8 cellular contexts compared by ENCODE assay signal in genomic region chr11:65354265-65355012, GRCh38. TPM values are rescaled to one million over a fixed set of nuclear protein-coding genes. Genes with fewer than 3 reads are reported as not detected.
A peak's percentile ranks its signal among the peaks of the same experiment; 100 is the strongest.
DNase-seq lines count a peak whose midpoint lies in the region; ATAC-seq and TF ChIP-seq lines count a peak whose summit lies in the region.

Gene TIGD3, plus strand, starts transcription at chr11:65354751. Its CDS starts 1,058 bp downstream, at chr11:65355809.

- intact Hi-C loops in heart right ventricle (cut with DNase I): no loop called here
- intact Hi-C loops in posterior cingulate gyrus (cut with DNase I): no loop called here

- H3K27ac ChIP-seq in heart right ventricle: peak within 1 kb of the TSS in 9 of 10 donors; percentile 10 to 71 (median 55)

- H3K36me3 ChIP-seq in adipocyte (ENCODE audit: control insufficient read depth, insufficient read depth, low read length, severe bottlenecking): peaks cover 39% of the 10 kb centered on the region
- H3K36me3 ChIP-seq in heart right ventricle: peaks cover 0 to 41% (median 31%) of the 10 kb centered on the region in 9 donors

- TF ChIP-seq CTCF in GM12875 (IDR thresholded peaks at IDR 0.05; ENCODE audit: borderline replicate concordance, insufficient read depth, low read depth, low read length): no peak
- peak in 3 of 9 donors; percentile 21 to 24 (median 21) for TF ChIP-seq CTCF in heart right ventricle (IDR thresholded peaks at IDR 0.05)
- TF ChIP-seq CTCF in type B pancreatic cell (conservative IDR thresholded peaks at IDR 0.05): peak; percentile 13

- peaks cover 23% of the 10 kb centered on the region for H3K27me3 Mint-ChIP-seq in type B pancreatic cell

- H3K27me3 ChIP-seq in adipocyte (replicated peaks; ENCODE audit: control insufficient read depth, insufficient read depth, low read length) (peaks cover 12% of the 10 kb centered on the region), heart right ventricle (peaks cover 0 to 16% (median 0%) of the 10 kb centered on the region in 7 donors)

- ATAC-seq in HG02798 (IDR thresholded peaks at IDR 0.05; ENCODE audit: poor library complexity, unreplicated experiment): peak; percentile 92
- peak; percentile 85 to 97 (median 94) for ATAC-seq in heart right ventricle

- H3K9ac ChIP-seq in adipocyte (ENCODE audit: low read length): peak within 1 kb of the TSS; percentile 59

- peaks cover 14% of the 10 kb centered on the region for H3K4me1 Mint-ChIP-seq in type B pancreatic cell (ENCODE audit: unreplicated experiment)

- H3K9me3 Mint-ChIP-seq in type B pancreatic cell: no peaks in the 10 kb centered on the region

- peaks cover 3% of the 10 kb centered on the region for H3K36me3 Mint-ChIP-seq in type B pancreatic cell

- peak within 1 kb of the TSS; percentile 89 for H3K4me3 Mint-ChIP-seq in type B pancreatic cell

- DNase-seq in NCI-H1436 (lab: John Stamatoyannopoulos, UW) (peak; percentile 98), SW 1271 (lab: John Stamatoyannopoulos, UW) (peak; percentile 73 to 91), adipocyte (ENCODE audit: low read depth) (peak; percentile 99), heart right ventricle (peak; percentile 98), posterior cingulate gyrus (peak; percentile 96 to 100 (median 98)), type B pancreatic cell (ENCODE audit: extremely low spot score, unreplicated experiment) (peak; percentile 96)

- peak within 1 kb of the TSS; percentile 75 for H3K4me3 ChIP-seq in GM12875 (ENCODE audit: low read depth, low read length)
- H3K4me3 ChIP-seq in adipocyte (ENCODE audit: low read length): peak within 1 kb of the TSS; percentile 81
- H3K4me3 ChIP-seq in heart right ventricle: peak within 1 kb of the TSS; percentile 49 to 83 (median 72)

- no peaks in the 10 kb centered on the region for H3K9me3 ChIP-seq in adipocyte (ENCODE audit: control insufficient read depth, low read length)
- H3K9me3 ChIP-seq in heart right ventricle: no peaks in the 10 kb centered on the region

- 1% methylated on average over 63 to 79 of the region's 79 CpGs for WGBS in heart right ventricle, 2 donors

- peaks cover 16% of the 10 kb centered on the region for H3K4me1 ChIP-seq in adipocyte (ENCODE audit: control insufficient read depth, insufficient read depth, low read length)
- peaks cover 15 to 42% (median 28%) of the 10 kb centered on the region in 9 donors for H3K4me1 ChIP-seq in heart right ventricle

- H3K27ac Mint-ChIP-seq in type B pancreatic cell: peak within 1 kb of the TSS; percentile 50

RNA-seq across cellular contexts. Expression of gene TIGD3, which starts in this region (rescaled TPM):
- under 1 TPM in 8 of 10 donors, not detected in 2; 0.11 to 0.87 (median 0.33) TPM for total RNA-seq in heart right ventricle
- polyA plus RNA-seq in heart right ventricle: under 1 TPM; 0.19 to 0.80 TPM
- 1.2 and 1.3 TPM in 2 replicates for total RNA-seq in type B pancreatic cell (ENCODE audit: low replicate concordance)

Comparison
In these comparisons a context has a peak if more than half of its experiments do, and no peak if none do; other contexts are left out.
1. Peak in every context shown above with its lines: DNase-seq, ATAC-seq, H3K4me3 ChIP-seq and H3K27ac ChIP-seq.
2. Peak in DNase-seq, ATAC-seq, H3K4me3 ChIP-seq and H3K27ac ChIP-seq in heart right ventricle; RNA of the gene not detected or under 1 TPM.